Comparison of ENCODE assay signal across 8 cellular contexts in genomic region chr3:99023590-99024192, GRCh38.
DNase-seq lines count a peak whose midpoint lies in the region; ATAC-seq, FAIRE-seq and TF ChIP-seq lines count a peak whose summit lies in the region.

No MANE protein-coding gene starts in this region.

- in situ Hi-C loops in GM23248 (cut with MboI) (loop anchor here (10.0 kb wide), 1 partner anchor 151 kb away; no protein-coding TSS in a partner anchor), GM12878 (cut with MboI) (loop anchor here (5.0 to 10.0 kb wide), 3 partner anchors 149 to 731 kb away; no protein-coding TSS in a partner anchor)

- RAD21 ChIA-PET in GM12878 (lab: Charles Lee; ENCODE audit: unreplicated experiment), result interaction anchor here (0.7 to 1.8 kb wide), 8 partner anchors 81 to 1462 kb away, joined by 3 to 9 read pairs (median 4); no protein-coding TSS in a partner anchor

- no peak for TF ChIP-seq EP300 in GM12878 (IDR thresholded peaks at IDR 0.05; ENCODE audit: borderline replicate concordance in 1 of 2, control insufficient read depth in 1 of 2, low read depth in 2 of 2, low read length in 2 of 2)

- H3K9me2 ChIP-seq in GM23248 (ENCODE audit: insufficient read depth), result no peaks in the 10 kb centered on the region

- H3K36me3 ChIP-seq in GM23248 (ENCODE audit: low read depth), result peaks cover 4% of the 10 kb centered on the region; the same call in 1 of the 2 replicates
- H3K36me3 ChIP-seq in GM12878 (ENCODE audit: control insufficient read depth in 2 of 2, insufficient read depth in 2 of 2, low read length in 1 of 2), result no peaks in the 10 kb centered on the region
- no peaks in the 10 kb centered on the region for H3K36me3 ChIP-seq in lower lobe of right lung

- intact Hi-C loops in GM12878 (cut with micrococcal nuclease; ENCODE audit: unreplicated experiment) (loop anchor here (1.0 to 5.0 kb wide), 4 partner anchors 150 to 729 kb away; no protein-coding TSS in a partner anchor), lower lobe of right lung (cut with DNase I) (loop anchor here (10.0 kb wide), 1 partner anchor 731 kb away; no protein-coding TSS in a partner anchor)

- POLR2A ChIA-PET in GM12878 (lab: Charles Lee), result no interaction called here

- H3K9me3 ChIP-seq in GM23248 (ENCODE audit: low read depth) (peaks cover 9% of the 10 kb centered on the region), GM12878 (replicated peaks; ENCODE audit: control insufficient read depth, insufficient read depth, low read length) (no peaks in the 10 kb centered on the region; the same call in 2 of the 3 replicates), lower lobe of right lung (peaks cover 7% of the 10 kb centered on the region)

- H3F3A ChIP-seq in GM23248 (ENCODE audit: insufficient read depth), result no peaks in the 10 kb centered on the region

- H3K4me2 ChIP-seq in GM23248 (ENCODE audit: unreplicated experiment) (no peak overlapping the region), GM12878 (ENCODE audit: control insufficient read depth, insufficient read depth) (no peak overlapping the region)

- H3K9ac ChIP-seq in GM23248 (no peak overlapping the region), GM12878 (ENCODE audit: control insufficient read depth, insufficient read depth, low read length) (no peak overlapping the region)

- CTCF ChIA-PET in GM12878 (lab: Yijun Ruan, JAX), result interaction anchor here (0.6 to 3.4 kb wide), 27 partner anchors 9 to 788 kb away, joined by 3 to 26 read pairs (median 4); no protein-coding TSS in a partner anchor

- DNase-seq in NCI-H2107 treated with DMSO at 0.1 percent for 48 hours (lab: John Stamatoyannopoulos, UW; ENCODE audit: unreplicated experiment) (peak; percentile 12), NCI-H2107 (lab: John Stamatoyannopoulos, UW) (no peak), GM23248 (peak; percentile 75), M059J (ENCODE audit: low read depth) (peak; percentile 60), GM12878 (ENCODE audit: low read depth, low spot score) (no peak), lower lobe of right lung (no peak), HuH-7.5 (ENCODE audit: low spot score) (no peak), epidermal melanocyte (ENCODE audit: insufficient read length, low spot score) (no peak)

- TF ChIP-seq POLR2A in GM12878 (IDR thresholded peaks at IDR 0.05; ENCODE audit: low read depth, low read length), result no peak

- no peak overlapping the region for H2AFZ ChIP-seq in GM23248
- no peak overlapping the region for H2AFZ ChIP-seq in GM12878 (ENCODE audit: control insufficient read depth, low read depth, low read length)

- SMC1A ChIA-PET in GM12878 (lab: Charles Lee; ENCODE audit: uncharacterized antibody, unreplicated experiment), result interaction anchor here (0.6 to 4.3 kb wide), 16 partner anchors 24 to 784 kb away, joined by 3 to 24 read pairs (median 4); no protein-coding TSS in a partner anchor

- 0 out of 2 replicates have a peak, but pooled peaks cover 3% of the 10 kb centered on the region for H3K4me1 ChIP-seq in GM23248 (ENCODE audit: insufficient read depth)
- H3K4me1 ChIP-seq in GM12878 (ENCODE audit: control insufficient read depth, insufficient read depth, low read length), result no peaks in the 10 kb centered on the region
- no peaks in the 10 kb centered on the region for H3K4me1 ChIP-seq in lower lobe of right lung

- H4K20me1 ChIP-seq in GM23248 (ENCODE audit: insufficient read depth) (no peaks in the 10 kb centered on the region), GM12878 (ENCODE audit: control insufficient read depth, insufficient read depth) (no peaks in the 10 kb centered on the region)

- BruUV-seq in GM12878 (replicated peaks; lab: Mats Ljungman, UMichigan), result no TSS peak

- peak; percentile 53 to 68 (median 60) for TF ChIP-seq CTCF in GM12878 (IDR thresholded peaks at IDR 0.05 in 2 of 3, conservative IDR thresholded peaks at IDR 0.05 in 1 of 3; ENCODE audit: control insufficient read depth in 2 of 3, extremely low read depth in 1 of 3, insufficient read depth in 1 of 3, low read depth in 3 of 3, low read length in 3 of 3)
- peak; percentile 60 for TF ChIP-seq CTCF in lower lobe of right lung (IDR thresholded peaks at IDR 0.05)

- H3K27ac ChIP-seq in GM23248 (no peak overlapping the region), GM12878 (ENCODE audit: control insufficient read depth, insufficient read depth) (no peak overlapping the region), lower lobe of right lung (no peak overlapping the region)

- H3K79me2 ChIP-seq in GM23248 (ENCODE audit: insufficient read depth) (no peaks in the 10 kb centered on the region), GM12878 (ENCODE audit: control insufficient read depth, insufficient read depth, low read length) (no peaks in the 10 kb centered on the region)

- H3K27me3 ChIP-seq in GM23248 (replicated peaks; ENCODE audit: insufficient read depth), result no peaks in the 10 kb centered on the region
- no peaks in the 10 kb centered on the region for H3K27me3 ChIP-seq in GM12878 (replicated peaks in 1 of 2; ENCODE audit: control insufficient read depth in 2 of 2, insufficient read depth in 2 of 2, low read length in 1 of 2)
- H3K27me3 ChIP-seq in lower lobe of right lung (ENCODE audit: low read depth), result no peaks in the 10 kb centered on the region

- ATAC-seq in GM12878 (peak; percentile 60; the same call in 2 of the 3 replicates), lower lobe of right lung (peak in 1 of 2 donors; percentile 49)

- WGBS in GM23248 (ENCODE audit: low coverage in 1 of 2, low lambda C conversion rate in 2 of 2, missing lambda C conversion rate in 2 of 2), 2 experiments, result 36 to 45% methylated on average over 2 of the region's 2 CpGs
- 0% methylated on average over 2 of the region's 2 CpGs for WGBS in GM12878 (ENCODE audit: insufficient coverage, insufficient replicate concordance, low lambda C conversion rate, missing lambda C conversion rate)

- TF ChIP-seq RAD21 in GM12878 (IDR thresholded peaks at IDR 0.05; ENCODE audit: insufficient read depth, low read depth, low read length), result peak; percentile 81

- FAIRE-seq in GM12878 (lab: Jason Lieb, UNC), result peak; percentile 82

- H3K4me3 ChIP-seq in GM23248 (no peak overlapping the region), GM12878 (no peak overlapping the region), lower lobe of right lung (no peak overlapping the region)

TF ChIP-seq in GM12878, 131 proteins besides CTCF, POLR2A, EP300 and RAD21:
- no peak for TF ChIP-seq NFIC (IDR thresholded peaks at IDR 0.05; ENCODE audit: low read depth, low read length)
- no peak for TF ChIP-seq KDM1A (IDR thresholded peaks at IDR 0.05; ENCODE audit: borderline replicate concordance)
- TF ChIP-seq SREBF2 (IDR thresholded peaks at IDR 0.05; ENCODE audit: low read length), result no peak
- no peak for TF ChIP-seq PAX8 (IDR thresholded peaks at IDR 0.05)
- TF ChIP-seq SMC3 (IDR thresholded peaks at IDR 0.05; ENCODE audit: borderline replicate concordance, low read length), result peak; percentile 80; the same call in 1 of the 2 replicates
- TF ChIP-seq POU2F2 (IDR thresholded peaks at IDR 0.05; ENCODE audit: borderline replicate concordance, low read depth, low read length), result peak; percentile 66; the same call in 1 of the 3 replicates

Comparison
In these comparisons a context has a peak if more than half of its experiments do, and no peak if none do; other contexts are left out.
1. DNase-seq: peak in NCI-H2107 treated with DMSO at 0.1 percent for 48 hours (single experiment), GM23248 (single experiment) and M059J (single experiment); none in NCI-H2107 (single experiment), GM12878 (single experiment), lower lobe of right lung (single experiment), HuH-7.5 (single experiment) and epidermal melanocyte (single experiment).